Comparison of ENCODE assay signal across 13 cellular contexts in genomic region chr11:41950470-41951143, GRCh38.
DNase-seq lines count a peak whose midpoint lies in the region; ATAC-seq and TF ChIP-seq lines count a peak whose summit lies in the region.
"Had no signal": no experiment of that assay in that cellular context is flagged by ENCODE, and none has a peak within 500 bp of the region (broad histone marks: within the 10 kb centered on the region; RNA-seq: fewer than 3 reads in every experiment).

No MANE protein-coding gene starts in this region.

- no peaks in the 10 kb centered on the region for H3K9me3 Mint-ChIP-seq in glutamatergic neuron (ENCODE audit: unreplicated experiment)

- ATAC-seq in GM21786 (IDR thresholded peaks at IDR 0.05; ENCODE audit: unreplicated experiment) = peak; percentile 52
- peak; percentile 40 for ATAC-seq in HG02885 (IDR thresholded peaks at IDR 0.05; ENCODE audit: poor library complexity, unreplicated experiment)
- ATAC-seq in HG02938 (IDR thresholded peaks at IDR 0.05; ENCODE audit: unreplicated experiment) = no peak
- ATAC-seq: K562 had no signal

- no peak for TF ChIP-seq CTCF in glutamatergic neuron (IDR thresholded peaks at IDR 0.05; ENCODE audit: partially characterized antibody, unreplicated experiment)

- H3K27me3 Mint-ChIP-seq in glutamatergic neuron (ENCODE audit: unreplicated experiment) = peaks cover 5% of the 10 kb centered on the region

- no peak overlapping the region for H3K4me3 Mint-ChIP-seq in glutamatergic neuron (ENCODE audit: unreplicated experiment)
- H3K4me3 Mint-ChIP-seq: CD8-positive, alpha-beta memory T cell; H9 had no signal

- H3K27ac Mint-ChIP-seq in glutamatergic neuron (ENCODE audit: unreplicated experiment) = peak overlapping the region; percentile 54
- H3K27ac Mint-ChIP-seq: CD8-positive, alpha-beta memory T cell had no signal

- H3K4me1 Mint-ChIP-seq in glutamatergic neuron (ENCODE audit: low read depth, unreplicated experiment) = peaks cover 21% of the 10 kb centered on the region
- H3K4me1 Mint-ChIP-seq: CD8-positive, alpha-beta memory T cell had no signal

- H3K36me3 Mint-ChIP-seq in glutamatergic neuron (ENCODE audit: unreplicated experiment) = no peaks in the 10 kb centered on the region
- H3K36me3 Mint-ChIP-seq: CD8-positive, alpha-beta memory T cell had no signal

- DNase-seq in glutamatergic neuron (peak; percentile 47), putamen (ENCODE audit: low spot score) (peak; percentile 12), DMS53 treated with DMSO at 0.1 percent for 48 hours (lab: John Stamatoyannopoulos, UW; ENCODE audit: unreplicated experiment) (no peak), SKM-1 treated with dmso at 0.1 percent for 144 hours (lab: John Stamatoyannopoulos, UW; ENCODE audit: unreplicated experiment) (no peak)
- DNase-seq: CD8-positive, alpha-beta memory T cell; H9; NCI-H1694 treated with DMSO at 0.1 percent for 48 hours; NCI-H510A treated with DMSO at 0.1 percent for 48 hours; PC-9 had no signal

Comparison
In these comparisons a context has a peak if more than half of its experiments do, and no peak if none do; other contexts are left out.
1. DNase-seq: peak in glutamatergic neuron (single experiment) and putamen (single experiment); none in DMS53 treated with DMSO at 0.1 percent for 48 hours (single experiment) and SKM-1 treated with dmso at 0.1 percent for 144 hours (single experiment).